ENCODE assay signal across 16 cellular contexts in the genomic region with DNA sequence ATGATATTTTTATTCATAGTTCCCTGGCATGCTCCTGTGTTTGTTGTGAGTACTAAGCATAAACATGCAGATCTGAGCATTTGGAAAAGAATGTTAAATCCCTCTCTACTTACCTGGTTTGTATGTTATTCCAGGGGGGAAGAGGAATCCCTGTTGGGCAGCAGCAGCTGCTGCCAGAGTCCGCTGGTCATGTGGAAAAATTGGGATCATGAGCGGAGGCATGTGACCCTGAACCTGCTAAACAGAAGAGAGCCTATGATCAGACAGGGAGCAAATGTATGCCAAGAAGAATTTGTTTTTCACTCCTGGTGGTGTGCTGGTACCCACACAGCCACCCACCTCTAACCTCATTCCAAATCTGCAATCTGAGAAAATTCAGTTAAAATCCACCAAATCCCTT.
DNase-seq lines count a peak whose midpoint lies in the region; ATAC-seq and TF ChIP-seq lines count a peak whose summit lies in the region.
"Had no signal": no experiment of that assay in that cellular context is flagged by ENCODE, and none has a peak within 500 bp of the region (broad histone marks: within the 10 kb centered on the region; RNA-seq: fewer than 3 reads in every experiment).

No MANE protein-coding gene starts in this region.

- POLR2A ChIA-PET in activated CD8-positive, alpha-beta T cell treated with anti-CD3 and anti-CD28 coated beads, Interleukin-2, amount 10 ng/mL, durations not matched to agents 7 days and 5 days (lab: Charles Lee) = no interaction called here

- H3K4me3 Mint-ChIP-seq in activated CD8-positive, alpha-beta T cell treated with anti-CD3 and anti-CD28 coated beads, Interleukin-2, amount 10 ng/mL, durations not matched to agents 7 days and 5 days = no peak overlapping the region
- H3K4me3 Mint-ChIP-seq: CD4-positive, alpha-beta T cell; T-helper 17 cell had no signal

- H3K27me3 ChIP-seq in foreskin keratinocyte = no peaks in the 10 kb centered on the region
- H3K27me3 ChIP-seq: suprapubic skin had no signal

- CTCF ChIA-PET in activated CD8-positive, alpha-beta T cell treated with anti-CD3 and anti-CD28 coated beads, Interleukin-2, amount 10 ng/mL, durations not matched to agents 7 days and 5 days (lab: Charles Lee) = no interaction called here

- peak; percentile 9 for ATAC-seq in foreskin keratinocyte
- no peak for ATAC-seq in activated CD8-positive, alpha-beta T cell treated with anti-CD3 and anti-CD28 coated beads, Interleukin-2, amount 10 ng/mL, durations not matched to agents 7 days and 5 days
- no peak for ATAC-seq in HG03520 (IDR thresholded peaks at IDR 0.05; ENCODE audit: unreplicated experiment)
- ATAC-seq: T-helper 17 cell had no signal

- no peak overlapping the region for H3K27ac ChIP-seq in foreskin keratinocyte
- H3K27ac ChIP-seq: suprapubic skin had no signal

- no peaks in the 10 kb centered on the region for H3K36me3 Mint-ChIP-seq in activated CD8-positive, alpha-beta T cell treated with anti-CD3 and anti-CD28 coated beads, Interleukin-2, amount 10 ng/mL, durations not matched to agents 7 days and 5 days (ENCODE audit: low read depth)

- no peaks in the 10 kb centered on the region for H3K27me3 Mint-ChIP-seq in activated CD8-positive, alpha-beta T cell treated with anti-CD3 and anti-CD28 coated beads, Interleukin-2, amount 10 ng/mL, durations not matched to agents 7 days and 5 days (ENCODE audit: low read depth)
- H3K27me3 Mint-ChIP-seq: CD4-positive, alpha-beta T cell; T-helper 17 cell had no signal

- DNase-seq in Ammon's horn (ENCODE audit: low spot score) (peak; percentile 10), NCI-H1105 (lab: John Stamatoyannopoulos, UW) (peak; percentile 56), foreskin keratinocyte (no peak), midbrain (lab: John Stamatoyannopoulos, UW) (peak; percentile 9), dedifferentiated amniotic fluid mesenchymal stem cell (ENCODE audit: extremely low spot score) (no peak)
- DNase-seq in activated naive CD4-positive, alpha-beta T cell treated with Interleukin-2 at 50 U/mL for 16 hours = no peak
- DNase-seq in activated CD8-positive, alpha-beta T cell treated with anti-CD3 and anti-CD28 coated beads, Interleukin-2, amount 10 ng/mL, durations not matched to agents 7 days and 5 days = no peak
- DNase-seq: CD4-positive, alpha-beta T cell; cerebellar nuclear complex; DND-41; NCI-H1436 treated with DMSO at 0.1 percent for 48 hours; NCI-H446; stimulated activated CD4-positive, alpha-beta T cell treated with anti-CD3 and anti-CD28 coated beads, Interleukin-4, amount 100 ng/mL, for 24 hours; T-helper 17 cell had no signal

- TF ChIP-seq CTCF in foreskin keratinocyte (conservative IDR thresholded peaks at IDR 0.05) = no peak

- no peak overlapping the region for H3K27ac Mint-ChIP-seq in activated CD8-positive, alpha-beta T cell treated with anti-CD3 and anti-CD28 coated beads, Interleukin-2, amount 10 ng/mL, durations not matched to agents 7 days and 5 days
- H3K27ac Mint-ChIP-seq: CD4-positive, alpha-beta T cell; T-helper 17 cell had no signal

- peaks cover 7% of the 10 kb centered on the region for H3K9me3 Mint-ChIP-seq in activated CD8-positive, alpha-beta T cell treated with anti-CD3 and anti-CD28 coated beads, Interleukin-2, amount 10 ng/mL, durations not matched to agents 7 days and 5 days (ENCODE audit: insufficient read depth)

- H3K4me1 ChIP-seq in foreskin keratinocyte = peaks cover 44% of the 10 kb centered on the region

- H3K4me1 Mint-ChIP-seq in activated CD8-positive, alpha-beta T cell treated with anti-CD3 and anti-CD28 coated beads, Interleukin-2, amount 10 ng/mL, durations not matched to agents 7 days and 5 days (ENCODE audit: low read depth) = no peaks in the 10 kb centered on the region
- H3K4me1 Mint-ChIP-seq: T-helper 17 cell had no signal

Comparison
In these comparisons a context has a peak if more than half of its experiments do, and no peak if none do; other contexts are left out.
1. DNase-seq: peak in Ammon's horn (single experiment), NCI-H1105 (single experiment) and midbrain (single experiment); none in foreskin keratinocyte (0 of 2), activated naive CD4-positive, alpha-beta T cell treated with Interleukin-2 at 50 U/mL for 16 hours (single experiment), activated CD8-positive, alpha-beta T cell treated with anti-CD3 and anti-CD28 coated beads, Interleukin-2, amount 10 ng/mL, durations not matched to agents 7 days and 5 days (single experiment) and dedifferentiated amniotic fluid mesenchymal stem cell (single experiment).